8 cellular contexts compared by ENCODE assay signal in genomic region chr9:120579750-120580590, GRCh38. TPM values are rescaled to one million over a fixed set of nuclear protein-coding genes. Genes with fewer than 3 reads are reported as not detected.
DNase-seq lines count a peak whose midpoint lies in the region; ATAC-seq and TF ChIP-seq lines count a peak whose summit lies in the region.

Gene CDK5RAP2 (minus strand): TSS chr9:120580167. CDS start chr9:120579978, 189 bp downstream.

- peak within 1 kb of the TSS; percentile 97 for H3K4me3 ChIP-seq in GM12864 (ENCODE audit: low read depth, low read length)
- peak within 1 kb of the TSS; percentile 99 for H3K4me3 ChIP-seq in ovary
- peak within 1 kb of the TSS; percentile 56 to 95 (median 73) for H3K4me3 ChIP-seq in thyroid gland (replicated peaks in 1 of 3)

- no peak for TF ChIP-seq EP300 in ovary (IDR thresholded peaks at IDR 0.05)

- WGBS in ovary, 3 donors = 3 to 4% (median 3%) methylated on average over 47 to 53 of the region's 53 CpGs
- WGBS in thyroid gland, 2 donors = 5 to 7% methylated on average over 28 to 35 of the region's 53 CpGs

- H3K27me3 ChIP-seq in ovary (no peaks in the 10 kb centered on the region), thyroid gland (no peaks in the 10 kb centered on the region)

- H3K4me1 ChIP-seq in ovary (ENCODE audit: insufficient read depth) (peaks cover 6% of the 10 kb centered on the region), thyroid gland (peaks cover 9 to 10% of the 10 kb centered on the region in 2 donors)

- H3K9me3 ChIP-seq in ovary (no peaks in the 10 kb centered on the region), thyroid gland (no peaks in the 10 kb centered on the region)

- TF ChIP-seq POLR2A in ovary (IDR thresholded peaks at IDR 0.05) = no peak
- peak in 1 of 2 donors; percentile 37 for TF ChIP-seq POLR2A in thyroid gland (IDR thresholded peaks at IDR 0.05)

- DNase-seq in GM12864 (ENCODE audit: low read depth) = peak; percentile 94
- DNase-seq in NCI-H1417 (lab: John Stamatoyannopoulos, UW) = peak; percentile 94 to 99 (median 98)
- peak; percentile 98 for DNase-seq in SW 1271 (lab: John Stamatoyannopoulos, UW)
- DNase-seq in activated naive CD8-positive, alpha-beta T cell treated with anti-CD3 and anti-CD28 coated beads, Interleukin-2, amount 50 U/mL, for 16 hours (ENCODE audit: low read depth, low spot score) = peak; percentile 84
- peak; percentile 97 for DNase-seq in Right ventricle myocardium inferior (ENCODE audit: missing footprints)
- DNase-seq in ovary = peak; percentile 93 to 95 (median 94)
- DNase-seq in thyroid gland = peak; percentile 95

- H3K27ac ChIP-seq in ovary (peak within 1 kb of the TSS in 1 of 2 donors; percentile 41), thyroid gland (peak within 1 kb of the TSS in 2 of 3 donors; percentile 42 to 51)

- peak; percentile 97 for ATAC-seq in HG02759 (IDR thresholded peaks at IDR 0.05; ENCODE audit: unreplicated experiment)
- peak; percentile 98 for ATAC-seq in Right ventricle myocardium inferior

- TF ChIP-seq CTCF in GM12864 (IDR thresholded peaks at IDR 0.05; ENCODE audit: low read depth, low read length, missing control alignments) = no peak
- TF ChIP-seq CTCF in ovary (IDR thresholded peaks at IDR 0.05) = no peak
- TF ChIP-seq CTCF in thyroid gland (IDR thresholded peaks at IDR 0.05) = no peak

- intact Hi-C loops in Right ventricle myocardium inferior (cut with DNase I) (loop anchor here (10.0 kb wide), 1 partner anchor 1515 kb away; the partner anchor contains the start of gene TTLL11), ovary (cut with DNase I) (no loop called here), thyroid gland (cut with DNase I) (no loop called here)

- H3K36me3 ChIP-seq in ovary (no peaks in the 10 kb centered on the region), thyroid gland (no peaks in the 10 kb centered on the region)

RNA-seq across cellular contexts. Expression of gene CDK5RAP2, which starts in this region (rescaled TPM):
- 75.4 TPM for total RNA-seq in Right ventricle myocardium inferior
- 10 to 100 TPM; 35.1 to 59.4 (median 44.7) TPM for total RNA-seq in ovary
- polyA plus RNA-seq in ovary = 10 to 100 TPM; 30.8 to 61.1 TPM
- 10 to 100 TPM; 39.5 to 51.9 (median 46.9) TPM for total RNA-seq in thyroid gland
